Comparison of ENCODE assay signal across 11 cellular contexts in genomic region chr19:7272856-7273578, GRCh38. TPM values are rescaled to one million over a fixed set of nuclear protein-coding genes. Genes with fewer than 3 reads are reported as not detected.
DNase-seq lines count a peak whose midpoint lies in the region; ATAC-seq and TF ChIP-seq lines count a peak whose summit lies in the region.
"Had no signal": no experiment of that assay in that cellular context is flagged by ENCODE, and none has a peak within 500 bp of the region (broad histone marks: within the 10 kb centered on the region; RNA-seq: fewer than 3 reads in every experiment).

No MANE protein-coding gene starts in this region.

- no peak overlapping the region for H3K27ac ChIP-seq in vagina

- no peaks in the 10 kb centered on the region for H3K9me3 ChIP-seq in vagina
- H3K9me3 ChIP-seq: heart right ventricle had no signal

- ATAC-seq in GM21717 (IDR thresholded peaks at IDR 0.05; ENCODE audit: unreplicated experiment) = peak; percentile 77
- ATAC-seq: heart right ventricle had no signal

- no peaks in the 10 kb centered on the region for H3K4me1 ChIP-seq in vagina

- no peaks in the 10 kb centered on the region for H3K36me3 ChIP-seq in vagina

- intact Hi-C loops in vagina (cut with DNase I) = loop anchor here (2.0 kb wide), 1 partner anchor 18 kb away; no protein-coding TSS in a partner anchor

- no peak overlapping the region for H3K4me3 ChIP-seq in vagina
- H3K4me3 ChIP-seq: heart right ventricle had no signal

- TF ChIP-seq CTCF in GM10266 (IDR thresholded peaks at IDR 0.05; ENCODE audit: control insufficient read depth, insufficient read depth, low read depth, missing control alignments) (no peak), vagina (IDR thresholded peaks at IDR 0.05) (no peak)

- no peaks in the 10 kb centered on the region for H3K27me3 ChIP-seq in vagina
- H3K27me3 ChIP-seq: heart right ventricle had no signal

- no peak for TF ChIP-seq POLR2A in vagina (IDR thresholded peaks at IDR 0.05)

- DNase-seq in GM10266 (ENCODE audit: extremely low spot score) (peak; percentile 68), MV-4-11 (lab: John Stamatoyannopoulos, UW) (peak; percentile 98), foreskin melanocyte (peak; percentile 41), NCI-H1105 treated with DMSO at 0.1 percent for 48 hours (lab: John Stamatoyannopoulos, UW) (no peak), vagina (ENCODE audit: extremely low spot score in 2 of 2) (no peak), NCI-H524 treated with DMSO at 0.1 percent for 48 hours (lab: John Stamatoyannopoulos, UW) (no peak)
- no peak for DNase-seq in activated naive CD4-positive, alpha-beta T cell treated with Interleukin-2 at 50 U/mL for 16 hours
- DNase-seq: activated CD4-positive, alpha-beta T cell treated with anti-CD3 and anti-CD28 coated beads, Interleukin-2, amount 50 U/mL, for 4 hours; heart right ventricle; NCI-H2029 treated with DMSO at 0.1 percent for 48 hours had no signal

RNA-seq across cellular contexts. Expression of gene INSR, which starts 21.2 kb away (rescaled TPM):
- 86.7 TPM for total RNA-seq in vagina

Comparison
In these comparisons a context has a peak if more than half of its experiments do, and no peak if none do; other contexts are left out.
1. DNase-seq: peak in GM10266 (single experiment), MV-4-11 (single experiment) and foreskin melanocyte (single experiment); none in NCI-H1105 treated with DMSO at 0.1 percent for 48 hours (single experiment), vagina (0 of 2), NCI-H524 treated with DMSO at 0.1 percent for 48 hours (single experiment) and activated naive CD4-positive, alpha-beta T cell treated with Interleukin-2 at 50 U/mL for 16 hours (single experiment).